Comparison of ENCODE assay signal across 18 cellular contexts in the genomic region with DNA sequence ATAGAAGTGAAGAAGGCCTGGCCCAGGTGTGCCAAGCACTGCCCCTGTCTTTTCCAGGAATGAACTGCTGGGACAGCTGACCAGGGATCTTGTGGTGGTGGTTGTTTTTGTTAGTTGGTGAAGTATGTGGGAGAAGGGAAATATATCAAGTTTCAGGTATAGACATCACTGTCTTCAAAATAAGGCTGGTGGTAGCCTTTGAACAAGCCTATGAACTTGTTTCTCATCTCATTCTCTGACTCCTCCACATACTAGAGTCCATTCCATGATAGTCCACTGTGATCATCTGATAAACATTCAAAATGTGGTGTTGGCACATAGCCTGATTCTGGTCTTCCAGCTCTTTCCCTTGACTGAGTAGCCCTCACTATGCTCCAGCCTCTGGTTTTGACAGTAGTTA.
"Had no signal": no experiment of that assay in that cellular context is flagged by ENCODE, and none has a peak within 500 bp of the region (broad histone marks: within the 10 kb centered on the region; RNA-seq: fewer than 3 reads in every experiment).

No MANE protein-coding gene starts in this region.

- H3K27ac ChIP-seq: epithelial cell of prostate, prostate gland, SK-N-MC, spleen, upper lobe of left lung, VCaP had no signal

- H3K27me3 ChIP-seq: spleen, upper lobe of left lung had no signal

- ATAC-seq: activated CD4-positive, alpha-beta T cell treated with anti-CD3 and anti-CD28 coated beads for 36 hours; activated naive CD4-positive, alpha-beta T cell treated with anti-CD3 and anti-CD28 coated beads, Interleukin-2, amount 50 U/mL, for 72 hours; activated T-cell treated with anti-CD3 and anti-CD28 coated beads, Interleukin-2, amount 50 U/mL, for 4 hours; sciatic nerve; stimulated activated naive CD8-positive, alpha-beta T cell treated with anti-CD3 and anti-CD28 coated beads, Interleukin-15, amount 100 ng/mL, for 72 hours had no signal

- H3K36me3 ChIP-seq: prostate gland had no signal

- H3K9me3 ChIP-seq: prostate gland, spleen, upper lobe of left lung had no signal

- DNase-seq: activated CD4-positive, alpha-beta memory T cell treated with anti-CD3 and anti-CD28 coated beads, Interleukin-2, amount 10 ng/mL, durations not matched to agents 7 days and 5 days; activated CD4-positive, alpha-beta T cell treated with anti-CD3 and anti-CD28 coated beads for 36 hours; activated effector memory CD4-positive, alpha-beta T cell treated with Interleukin-2 at 50 U/mL for 16 hours; activated T-cell treated with anti-CD3 and anti-CD28 coated beads, Interleukin-2, amount 50 U/mL, for 4 hours; aorta; hippocampal formation; kidney; occipital lobe; spleen; stimulated activated naive CD8-positive, alpha-beta T cell treated with anti-CD3 and anti-CD28 coated beads, Interleukin-15, amount 100 ng/mL, for 72 hours; upper lobe of left lung had no signal

- H3K4me3 ChIP-seq: prostate gland, SK-N-MC, spleen, upper lobe of left lung had no signal

- H3K27me3 Mint-ChIP-seq: activated CD4-positive, alpha-beta memory T cell treated with anti-CD3 and anti-CD28 coated beads, Interleukin-2, amount 10 ng/mL, durations not matched to agents 7 days and 5 days; activated CD4-positive, alpha-beta T cell treated with anti-CD3 and anti-CD28 coated beads for 36 hours; stimulated activated naive CD8-positive, alpha-beta T cell treated with anti-CD3 and anti-CD28 coated beads, Interleukin-15, amount 100 ng/mL, for 72 hours had no signal

- H3K4me1 ChIP-seq: prostate gland had no signal

- FAIRE-seq: kidney had no signal

- H3K9me3 Mint-ChIP-seq: activated CD4-positive, alpha-beta memory T cell treated with anti-CD3 and anti-CD28 coated beads, Interleukin-2, amount 10 ng/mL, durations not matched to agents 7 days and 5 days; activated naive CD4-positive, alpha-beta T cell treated with anti-CD3 and anti-CD28 coated beads, Interleukin-2, amount 50 U/mL, for 72 hours; activated T-cell treated with anti-CD3 and anti-CD28 coated beads, Interleukin-2, amount 50 U/mL, for 4 hours; nephron; stimulated activated naive CD8-positive, alpha-beta T cell treated with anti-CD3 and anti-CD28 coated beads, Interleukin-15, amount 100 ng/mL, for 72 hours had no signal

- H3K27ac Mint-ChIP-seq: activated CD4-positive, alpha-beta memory T cell treated with anti-CD3 and anti-CD28 coated beads, Interleukin-2, amount 10 ng/mL, durations not matched to agents 7 days and 5 days; activated CD4-positive, alpha-beta T cell treated with anti-CD3 and anti-CD28 coated beads for 36 hours; stimulated activated naive CD8-positive, alpha-beta T cell treated with anti-CD3 and anti-CD28 coated beads, Interleukin-15, amount 100 ng/mL, for 72 hours had no signal

- H3K4me3 Mint-ChIP-seq: activated CD4-positive, alpha-beta memory T cell treated with anti-CD3 and anti-CD28 coated beads, Interleukin-2, amount 10 ng/mL, durations not matched to agents 7 days and 5 days; activated CD4-positive, alpha-beta T cell treated with anti-CD3 and anti-CD28 coated beads for 36 hours; activated T-cell treated with anti-CD3 and anti-CD28 coated beads, Interleukin-2, amount 50 U/mL, for 4 hours; nephron; stimulated activated naive CD8-positive, alpha-beta T cell treated with anti-CD3 and anti-CD28 coated beads, Interleukin-15, amount 100 ng/mL, for 72 hours had no signal
